In the genomic region with DNA sequence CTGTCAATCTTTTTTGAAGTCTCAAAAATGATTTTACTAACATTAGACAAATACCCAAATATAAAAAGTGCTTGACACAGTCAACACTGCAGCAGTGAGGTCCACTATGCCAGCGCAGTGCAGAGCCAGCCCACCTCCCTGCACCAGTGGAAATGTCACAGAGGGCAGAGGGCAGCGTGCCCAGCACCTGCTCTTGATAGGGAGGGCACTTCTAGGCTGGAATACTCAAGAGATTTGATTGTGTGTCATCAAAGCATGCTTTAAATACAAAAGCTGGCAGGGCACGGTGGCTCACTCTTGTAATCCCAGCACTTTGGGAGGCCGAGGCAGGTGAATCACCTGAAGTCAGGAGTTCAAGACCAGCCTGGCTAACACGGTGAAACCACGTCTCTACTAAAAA, we compare ENCODE assay signal across 15 cellular contexts.
DNase-seq lines count a peak whose midpoint lies in the region; ATAC-seq and TF ChIP-seq lines count a peak whose summit lies in the region.
"Had no signal": no experiment of that assay in that cellular context is flagged by ENCODE, and none has a peak within 500 bp of the region (broad histone marks: within the 10 kb centered on the region; RNA-seq: fewer than 3 reads in every experiment).

No MANE protein-coding gene starts in this region.

- H3K9me3 ChIP-seq in psoas muscle = no peaks in the 10 kb centered on the region
- H3K9me3 ChIP-seq: MG63 had no signal

- CTCF ChIA-PET in RWPE1 (lab: Yijun Ruan, JAX) = no interaction called here

- WGBS in psoas muscle, 3 donors = 27 to 39% (median 33%) methylated on average over 6 of the region's 6 CpGs

- TF ChIP-seq CTCF in C4-2B (conservative IDR thresholded peaks at IDR 0.05) (no peak), RWPE1 (conservative IDR thresholded peaks at IDR 0.05; ENCODE audit: low read depth) (no peak), psoas muscle (IDR thresholded peaks at IDR 0.05) (no peak)

- ATAC-seq in left lobe of liver (peak; percentile 58), psoas muscle (peak; percentile 43 to 57 (median 54)), GM19463 (IDR thresholded peaks at IDR 0.05; ENCODE audit: unreplicated experiment) (no peak), GM19452 (IDR thresholded peaks at IDR 0.05; ENCODE audit: unreplicated experiment) (no peak)
- ATAC-seq: T-cell had no signal

- H3K4me1 ChIP-seq in psoas muscle = peaks cover 76% of the 10 kb centered on the region

- no peak overlapping the region for H3K4me3 ChIP-seq in psoas muscle
- H3K4me3 ChIP-seq: MG63 had no signal

- POLR2A ChIA-PET in RWPE1 (lab: Yijun Ruan, JAX; ENCODE audit: low non-redundant PET) = no interaction called here

- DNase-seq in RWPE1 (ENCODE audit: low spot score) (no peak), left lobe of liver (ENCODE audit: low spot score) (peak; percentile 78), psoas muscle (peak in 1 of 2 donors; percentile 80), NCI-H1105 treated with DMSO at 0.1 percent for 48 hours (lab: John Stamatoyannopoulos, UW) (no peak)
- DNase-seq: activated CD4-positive, alpha-beta memory T cell treated with anti-CD3 and anti-CD28 coated beads, Interleukin-2, amount 10 ng/mL, durations not matched to agents 7 days and 5 days; H9; MG63; NCI-H187 treated with DMSO at 0.1 percent for 48 hours; SHP77; stimulated activated naive CD4-positive, alpha-beta T cell treated with Interleukin-2 at 50 U/mL for 16 hours; T-cell had no signal

- intact Hi-C loops in psoas muscle (cut with DNase I) = loop anchor here in 1 of 2 donors (10.0 kb wide), 1 partner anchor 130 kb away; no protein-coding TSS in a partner anchor

- H3K36me3 ChIP-seq in psoas muscle (ENCODE audit: insufficient read depth in 1 of 2, low read depth in 1 of 2) = no peaks in the 10 kb centered on the region
- H3K36me3 ChIP-seq: MG63 had no signal

- no peaks in the 10 kb centered on the region for H3K27me3 ChIP-seq in psoas muscle (ENCODE audit: insufficient read depth in 3 of 3, low read length in 2 of 3)
- H3K27me3 ChIP-seq: MG63 had no signal

- H3K27ac ChIP-seq in C4-2B (0 out of 2 replicates have a peak overlapping the region, but pooled peaks have one; percentile 3), RWPE1 (peak overlapping the region; percentile 78), psoas muscle (peak overlapping the region; percentile 82)
- H3K27ac ChIP-seq: VCaP had no signal

Comparison
In these comparisons a context has a peak if more than half of its experiments do, and no peak if none do; other contexts are left out.
1. H3K27ac ChIP-seq: peak in every context shown above with its lines; median percentile 82 in psoas muscle; 78 in RWPE1; 3 in C4-2B.
2. ATAC-seq: peak in left lobe of liver (single experiment) and psoas muscle (4 of 4); none in GM19463 (single experiment) and GM19452 (single experiment).